ENCODE assay signal across 8 cellular contexts in genomic region chr4:73341454-73341853, GRCh38.
DNase-seq lines count a peak whose midpoint lies in the region; ATAC-seq and TF ChIP-seq lines count a peak whose summit lies in the region.

No MANE protein-coding gene starts in this region.

- no peaks in the 10 kb centered on the region for H3F3A ChIP-seq in SK-N-SH (replicated peaks; ENCODE audit: insufficient read depth)

- H2AFZ ChIP-seq in SK-N-SH (ENCODE audit: low read depth): no peak overlapping the region

- peak; percentile 53 for TF ChIP-seq CTCF in SK-N-SH (IDR thresholded peaks at IDR 0.05)
- TF ChIP-seq CTCF in fibroblast of villous mesenchyme (IDR thresholded peaks at IDR 0.05; ENCODE audit: insufficient read depth, low read depth, low read length): peak; percentile 58

- TF ChIP-seq RAD21 in SK-N-SH (IDR thresholded peaks at IDR 0.05; ENCODE audit: low read length): peak; percentile 62

- ATAC-seq in GM21367 (IDR thresholded peaks at IDR 0.05; ENCODE audit: unreplicated experiment) (peak; percentile 74), HG03196 (IDR thresholded peaks at IDR 0.05; ENCODE audit: unreplicated experiment) (no peak)

- H3K4me1 ChIP-seq in SK-N-SH (ENCODE audit: control insufficient read depth in 1 of 2, insufficient read depth in 2 of 2, low read depth in 1 of 2, low read length in 1 of 2): no peaks in the 10 kb centered on the region

- H3K4me2 ChIP-seq in SK-N-SH: no peak overlapping the region

- no peaks in the 10 kb centered on the region for H3K36me3 ChIP-seq in SK-N-SH (replicated peaks in 1 of 2; ENCODE audit: control insufficient read depth in 1 of 2, insufficient read depth in 2 of 2, low read length in 1 of 2)

- H3K4me3 ChIP-seq in SK-N-SH (ENCODE audit: low read depth in 2 of 2, low read length in 1 of 2) (peak overlapping the region in 1 of 2 experiments; percentile 36; a peak in 1 of 4 replicates), fibroblast of villous mesenchyme (ENCODE audit: low read depth, low read length) (no peak overlapping the region)

- H3K9me2 ChIP-seq in SK-N-SH: no peaks in the 10 kb centered on the region

- TF ChIP-seq EP300 in SK-N-SH (IDR thresholded peaks at IDR 0.05; ENCODE audit: borderline replicate concordance in 1 of 2, low read depth in 1 of 2, low read length in 1 of 2): no peak

- no peaks in the 10 kb centered on the region for H4K20me1 ChIP-seq in SK-N-SH (ENCODE audit: insufficient read depth)

- POLR2A ChIA-PET in SK-N-SH (lab: Yijun Ruan, JAX): no interaction called here

- DNase-seq in DMS153 (lab: John Stamatoyannopoulos, UW) (peak; percentile 90), NCI-H1092 treated with DMSO at 0.1 percent for 48 hours (lab: John Stamatoyannopoulos, UW) (peak; percentile 82), SK-N-SH (peak; percentile 11), fibroblast of villous mesenchyme (ENCODE audit: low read depth) (peak; percentile 51), renal cortical epithelial cell (ENCODE audit: low read depth) (peak; percentile 80)
- DNase-seq in stimulated activated CD4-positive, alpha-beta T cell treated with anti-CD3 and anti-CD28 coated beads, Interleukin-4, amount 100 ng/mL, for 1 hour: no peak

- H3K27me3 ChIP-seq in SK-N-SH (ENCODE audit: insufficient read depth): peaks cover 12% of the 10 kb centered on the region; the same call in 1 of the 2 replicates

- H3K79me2 ChIP-seq in SK-N-SH (ENCODE audit: insufficient read depth): no peaks in the 10 kb centered on the region

- WGBS in SK-N-SH (ENCODE audit: low lambda C conversion rate): 1% methylated on average over 4 of the region's 4 CpGs

- no peak overlapping the region for H3K27ac ChIP-seq in SK-N-SH (ENCODE audit: low read depth in 2 of 2, low read length in 1 of 2)

- H3K9me3 ChIP-seq in SK-N-SH: no peaks in the 10 kb centered on the region

- no peak overlapping the region for H3K9ac ChIP-seq in SK-N-SH

- CTCF ChIA-PET in SK-N-SH (lab: Yijun Ruan, JAX): interaction anchor here (0.6 to 2.3 kb wide), 12 partner anchors 8 to 104 kb away, joined by 3 to 14 read pairs (median 4); no protein-coding TSS in a partner anchor

TF ChIP-seq in SK-N-SH, 30 proteins besides CTCF, POLR2A, EP300 and RAD21:
- TF ChIP-seq SMC3 (IDR thresholded peaks at IDR 0.05; ENCODE audit: low read depth, low read length) (peak; percentile 27), SIN3A (IDR thresholded peaks at IDR 0.05; ENCODE audit: borderline replicate concordance, low read depth, low read length) (no peak), RFX5 (IDR thresholded peaks at IDR 0.05; ENCODE audit: low read length) (no peak), EZH2phosphoT487 (IDR thresholded peaks at IDR 0.05; ENCODE audit: borderline replicate concordance, low read depth) (no peak)
